ENCODE assay signal across 8 cellular contexts in genomic region chr16:29943846-29944669, GRCh38. TPM values are rescaled to one million over a fixed set of nuclear protein-coding genes. Genes with fewer than 3 reads are reported as not detected.
DNase-seq lines count a peak whose midpoint lies in the region; ATAC-seq and TF ChIP-seq lines count a peak whose summit lies in the region.

No MANE protein-coding gene starts in this region.

- no peaks in the 10 kb centered on the region for H3K36me3 ChIP-seq in breast epithelium

- peaks cover 30% of the 10 kb centered on the region for H3K27me3 Mint-ChIP-seq in activated naive CD4-positive, alpha-beta T cell treated with anti-CD3 and anti-CD28 coated beads, Interleukin-2, amount 10 ng/mL, durations not matched to agents 7 days and 5 days

- TF ChIP-seq POLR2A in breast epithelium (IDR thresholded peaks at IDR 0.05) = no peak

- intact Hi-C loops in breast epithelium (cut with DNase I; ENCODE audit: low total_unique reads) = no loop called here

- peak overlapping the region; percentile 30 to 65 for H3K27ac ChIP-seq in breast epithelium

- H3K4me1 Mint-ChIP-seq in activated naive CD4-positive, alpha-beta T cell treated with anti-CD3 and anti-CD28 coated beads, Interleukin-2, amount 10 ng/mL, durations not matched to agents 7 days and 5 days = peaks cover 4% of the 10 kb centered on the region

- no peaks in the 10 kb centered on the region for H3K9me3 ChIP-seq in breast epithelium

- H3K4me3 ChIP-seq in breast epithelium = no peak overlapping the region

- H3K4me3 Mint-ChIP-seq in activated naive CD4-positive, alpha-beta T cell treated with anti-CD3 and anti-CD28 coated beads, Interleukin-2, amount 10 ng/mL, durations not matched to agents 7 days and 5 days = no peak overlapping the region

- H3K27ac Mint-ChIP-seq in activated naive CD4-positive, alpha-beta T cell treated with anti-CD3 and anti-CD28 coated beads, Interleukin-2, amount 10 ng/mL, durations not matched to agents 7 days and 5 days = no peak overlapping the region

- no peaks in the 10 kb centered on the region for H3K9me3 Mint-ChIP-seq in activated naive CD4-positive, alpha-beta T cell treated with anti-CD3 and anti-CD28 coated beads, Interleukin-2, amount 10 ng/mL, durations not matched to agents 7 days and 5 days

- CTCF ChIA-PET in activated naive CD4-positive, alpha-beta T cell treated with anti-CD3 and anti-CD28 coated beads, Interleukin-2, amount 10 ng/mL, durations not matched to agents 7 days and 5 days (lab: Charles Lee) = interaction anchor here (0.6 kb wide), 1 partner anchor 7 kb away, joined by 4 read pairs; no protein-coding TSS in a partner anchor

- ATAC-seq in HG03521 (IDR thresholded peaks at IDR 0.05; ENCODE audit: unreplicated experiment) (no peak), HG03280 (IDR thresholded peaks at IDR 0.05; ENCODE audit: unreplicated experiment) (no peak)

- H3K4me1 ChIP-seq in breast epithelium = no peaks in the 10 kb centered on the region

- no peaks in the 10 kb centered on the region for H3K36me3 Mint-ChIP-seq in activated naive CD4-positive, alpha-beta T cell treated with anti-CD3 and anti-CD28 coated beads, Interleukin-2, amount 10 ng/mL, durations not matched to agents 7 days and 5 days

- no peaks in the 10 kb centered on the region for H3K27me3 ChIP-seq in breast epithelium

- peak; percentile 98 for DNase-seq in ELR (ENCODE audit: low read depth)
- peak; percentile 51 for DNase-seq in NCI-H2196 (lab: John Stamatoyannopoulos, UW; ENCODE audit: unreplicated experiment)
- no peak for DNase-seq in breast epithelium (ENCODE audit: low spot score in 2 of 2)
- DNase-seq in mucosa of gallbladder (ENCODE audit: low spot score) = peak; percentile 76
- DNase-seq in T-helper 1 cell = no peak
- no peak for DNase-seq in activated naive CD4-positive, alpha-beta T cell treated with anti-CD3 and anti-CD28 coated beads, Interleukin-2, amount 10 ng/mL, durations not matched to agents 7 days and 5 days

- no peak for TF ChIP-seq CTCF in breast epithelium (IDR thresholded peaks at IDR 0.05)

RNA-seq across cellular contexts. Expression of gene TMEM219, which starts 17.8 kb away (rescaled TPM):
- total RNA-seq in breast epithelium (100 to 1,000 TPM; 111 to 135 (median 128) TPM), mucosa of gallbladder (167 TPM)

RNA-seq across cellular contexts. Expression of gene KCTD13, which starts 18.0 kb away (rescaled TPM):
- 10 to 100 TPM; 14.3 to 20.5 (median 18.7) TPM for total RNA-seq in breast epithelium
- total RNA-seq in mucosa of gallbladder = 28.4 TPM

RNA-seq across cellular contexts. Expression of gene TAOK2, which starts 29.6 kb away (rescaled TPM):
- total RNA-seq in breast epithelium (10 to 100 TPM; 31.8 to 51.1 (median 37.3) TPM), mucosa of gallbladder (67.3 TPM)

RNA-seq across cellular contexts. Expression of gene ASPHD1, which starts 43.8 kb away (rescaled TPM):
- total RNA-seq in breast epithelium (1 to 10 TPM in 2 of 3 donors, not detected in 1; 1.3 to 2.5 TPM), mucosa of gallbladder (94.5 TPM)

RNA-seq across cellular contexts. Expression of gene SEZ6L2, which starts 44.7 kb away (rescaled TPM):
- total RNA-seq in breast epithelium = 1 to 10 TPM in 2 of 3 donors, under 1 TPM in 1; 0.16 to 7.2 (median 5.0) TPM
- total RNA-seq in mucosa of gallbladder = 113 TPM

Comparison
In these comparisons a context has a peak if more than half of its experiments do, and no peak if none do; other contexts are left out.
1. DNase-seq: peak in ELR (single experiment), NCI-H2196 (single experiment) and mucosa of gallbladder (single experiment); none in breast epithelium (0 of 2), T-helper 1 cell (0 of 5) and activated naive CD4-positive, alpha-beta T cell treated with anti-CD3 and anti-CD28 coated beads, Interleukin-2, amount 10 ng/mL, durations not matched to agents 7 days and 5 days (single experiment).